Comparison of ENCODE assay signal across 8 cellular contexts in the genomic region with DNA sequence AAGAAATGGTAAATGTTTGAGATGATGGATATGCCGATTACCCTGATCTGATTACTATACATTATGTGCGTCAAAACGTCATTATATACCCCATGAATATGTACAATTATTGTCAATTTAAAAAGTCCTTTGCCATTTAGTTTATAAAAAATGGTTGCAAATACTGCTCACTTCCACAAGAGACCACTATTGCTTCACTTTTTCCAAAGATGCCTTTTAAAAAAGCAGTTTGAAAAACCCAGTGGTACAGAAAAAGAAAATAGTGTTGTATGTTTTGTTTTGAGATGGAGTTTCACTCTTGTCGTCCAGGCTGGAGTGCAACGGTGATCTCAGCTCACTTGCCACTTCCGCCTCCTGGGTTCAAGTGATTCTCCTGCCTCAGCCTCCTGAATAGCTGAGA. TPM values are rescaled to one million over a fixed set of nuclear protein-coding genes. Genes with fewer than 3 reads are reported as not detected.
A peak's percentile ranks its signal among the peaks of the same experiment; 100 is the strongest.
DNase-seq lines count a peak whose midpoint lies in the region; ATAC-seq, FAIRE-seq and TF ChIP-seq lines count a peak whose summit lies in the region.

No MANE protein-coding gene starts in this region.

- no peak overlapping the region for H2BK20ac ChIP-seq in H1 (ENCODE audit: low read length)

- no peak overlapping the region for H2BK12ac ChIP-seq in H1 (ENCODE audit: low read depth, low read length)

- H3K4me3 ChIP-seq in H1 (ENCODE audit: extremely low read depth in 1 of 4, insufficient read depth in 2 of 4, low read depth in 3 of 4, low read length in 4 of 4) = no peak overlapping the region
- no peak overlapping the region for H3K4me3 ChIP-seq in smooth muscle cell
- H3K4me3 ChIP-seq in coronary artery = no peak overlapping the region
- no peak overlapping the region for H3K4me3 ChIP-seq in gastrocnemius medialis

- H3K36me3 Mint-ChIP-seq in activated CD4-positive, alpha-beta T cell treated with anti-CD3 and anti-CD28 coated beads for 36 hours (ENCODE audit: low read depth) = no peaks in the 10 kb centered on the region
- H3K36me3 Mint-ChIP-seq in activated CD4-positive, alpha-beta T cell treated with anti-CD3 and anti-CD28 coated beads, Interleukin-2, amount 10 ng/mL, durations not matched to agents 24 days and 14 days (ENCODE audit: low read depth) = peaks cover under 1% of the 10 kb centered on the region

- no peak overlapping the region for H3K56ac ChIP-seq in H1 (replicated peaks; ENCODE audit: insufficient read length, low read depth, low read length)

- H2BK120ac ChIP-seq in H1 (replicated peaks; ENCODE audit: low read depth, low read length) = no peak overlapping the region

- H3K23ac ChIP-seq in H1 (ENCODE audit: insufficient read length) = no peak overlapping the region

- no peak overlapping the region for H3K14ac ChIP-seq in H1 (ENCODE audit: insufficient read length)

- no peak for FAIRE-seq in H1 (lab: Jason Lieb, UNC)

- no peaks in the 10 kb centered on the region for H3K27me3 Mint-ChIP-seq in activated CD4-positive, alpha-beta T cell treated with anti-CD3 and anti-CD28 coated beads for 36 hours
- H3K27me3 Mint-ChIP-seq in activated CD4-positive, alpha-beta T cell treated with anti-CD3 and anti-CD28 coated beads, Interleukin-2, amount 10 ng/mL, durations not matched to agents 24 days and 14 days = peaks cover 7% of the 10 kb centered on the region

- H3K79me2 ChIP-seq in H1 (ENCODE audit: control insufficient read depth in 1 of 2, insufficient read depth in 2 of 2, low read length in 2 of 2) (no peaks in the 10 kb centered on the region), smooth muscle cell (ENCODE audit: low read depth) (no peaks in the 10 kb centered on the region)

- no peak overlapping the region for H2BK15ac ChIP-seq in H1 (ENCODE audit: low read length)

- peak; percentile 40 for ATAC-seq in activated CD4-positive, alpha-beta T cell treated with anti-CD3 and anti-CD28 coated beads for 36 hours
- no peak for ATAC-seq in gastrocnemius medialis

- POLR2A ChIA-PET in activated CD4-positive, alpha-beta T cell treated with anti-CD3 and anti-CD28 coated beads for 36 hours (lab: Charles Lee) = no interaction called here
- POLR2A ChIA-PET in H1 (lab: Charles Lee; ENCODE audit: partially characterized antibody) = no interaction called here

- H3K9ac ChIP-seq in H1 (replicated peaks in 1 of 4; ENCODE audit: extremely low read depth in 1 of 4, low read depth in 3 of 4, low read length in 3 of 4) (no peak overlapping the region), smooth muscle cell (ENCODE audit: low read depth) (no peak overlapping the region)

- no peaks in the 10 kb centered on the region for H3K9me3 Mint-ChIP-seq in activated CD4-positive, alpha-beta T cell treated with anti-CD3 and anti-CD28 coated beads for 36 hours (ENCODE audit: low read depth)
- H3K9me3 Mint-ChIP-seq in activated CD4-positive, alpha-beta T cell treated with anti-CD3 and anti-CD28 coated beads, Interleukin-2, amount 10 ng/mL, durations not matched to agents 24 days and 14 days = no peaks in the 10 kb centered on the region

- peaks cover 3 to 5% (median 3%) of the 10 kb centered on the region in 4 experiments; a peak in 5 of 7 replicates for H3K4me1 ChIP-seq in H1 (replicated peaks in 1 of 4; ENCODE audit: control insufficient read depth in 3 of 4, insufficient read depth in 4 of 4, low read length in 3 of 4)
- peaks cover 6% of the 10 kb centered on the region for H3K4me1 ChIP-seq in smooth muscle cell (ENCODE audit: low read depth)
- no peaks in the 10 kb centered on the region for H3K4me1 ChIP-seq in gastrocnemius medialis

- CTCF ChIA-PET in activated CD4-positive, alpha-beta T cell treated with anti-CD3 and anti-CD28 coated beads for 36 hours (lab: Charles Lee) = interaction anchor here (0.7 to 1.9 kb wide), 6 partner anchors 8 to 1572 kb away, joined by 3 to 7 read pairs (median 4); no protein-coding TSS in a partner anchor
- CTCF ChIA-PET in H1 (lab: Charles Lee; ENCODE audit: partially characterized antibody) = interaction anchor here (1.0 to 1.5 kb wide), 8 partner anchors 30 to 561 kb away, joined by 3 to 7 read pairs (median 3); no protein-coding TSS in a partner anchor

- no peaks in the 10 kb centered on the region for H3K4me1 Mint-ChIP-seq in activated CD4-positive, alpha-beta T cell treated with anti-CD3 and anti-CD28 coated beads for 36 hours
- no peaks in the 10 kb centered on the region for H3K4me1 Mint-ChIP-seq in activated CD4-positive, alpha-beta T cell treated with anti-CD3 and anti-CD28 coated beads, Interleukin-2, amount 10 ng/mL, durations not matched to agents 24 days and 14 days

- no peaks in the 10 kb centered on the region for H4K20me1 ChIP-seq in H1 (replicated peaks in 1 of 2; ENCODE audit: control insufficient read depth in 1 of 2, insufficient read depth in 2 of 2, low read length in 2 of 2)
- no peaks in the 10 kb centered on the region for H4K20me1 ChIP-seq in smooth muscle cell (ENCODE audit: low read depth)

- no peak for DNase-seq in activated CD4-positive, alpha-beta T cell treated with anti-CD3 and anti-CD28 coated beads for 36 hours
- no peak for DNase-seq in activated CD4-positive, alpha-beta T cell treated with anti-CD3 and anti-CD28 coated beads, Interleukin-2, amount 10 ng/mL, durations not matched to agents 24 days and 14 days
- DNase-seq in NCI-H128 (lab: John Stamatoyannopoulos, UW; ENCODE audit: unreplicated experiment) = peak; percentile 8
- DNase-seq in H1 (ENCODE audit: low read depth in 1 of 2, low spot score in 2 of 2) = no peak
- DNase-seq in smooth muscle cell (lab: John Stamatoyannopoulos, UW; ENCODE audit: unreplicated experiment) = no peak
- DNase-seq in COLO668 (lab: John Stamatoyannopoulos, UW; ENCODE audit: unreplicated experiment) = no peak
- DNase-seq in coronary artery (ENCODE audit: low spot score) = no peak
- DNase-seq in gastrocnemius medialis = no peak

- H3K36me3 ChIP-seq in H1 (ENCODE audit: control insufficient read depth in 2 of 4, insufficient read depth in 4 of 4, low read length in 3 of 4) (no peaks in the 10 kb centered on the region), smooth muscle cell (ENCODE audit: low read depth) (no peaks in the 10 kb centered on the region), gastrocnemius medialis (no peaks in the 10 kb centered on the region)

- no peaks in the 10 kb centered on the region for H3K79me1 ChIP-seq in H1 (ENCODE audit: low read depth, low read length)

- H3K4me2 ChIP-seq in H1 (ENCODE audit: insufficient read depth in 1 of 2, low read depth in 2 of 2, low read length in 2 of 2) (no peak overlapping the region), smooth muscle cell (no peak overlapping the region)

- no peak overlapping the region for H4K8ac ChIP-seq in H1 (ENCODE audit: extremely low read depth, insufficient read depth, low read length)

- H3F3A ChIP-seq in smooth muscle cell (ENCODE audit: low read depth) = peaks cover 3% of the 10 kb centered on the region

- no peak overlapping the region for H3K4me3 Mint-ChIP-seq in activated CD4-positive, alpha-beta T cell treated with anti-CD3 and anti-CD28 coated beads for 36 hours
- no peak overlapping the region for H3K4me3 Mint-ChIP-seq in activated CD4-positive, alpha-beta T cell treated with anti-CD3 and anti-CD28 coated beads, Interleukin-2, amount 10 ng/mL, durations not matched to agents 24 days and 14 days

- H3K9me3 ChIP-seq in H1 (ENCODE audit: insufficient read depth in 2 of 2, low read depth in 1 of 2, low read length in 1 of 2) (no peaks in the 10 kb centered on the region), smooth muscle cell (replicated peaks; ENCODE audit: low read depth) (no peaks in the 10 kb centered on the region), gastrocnemius medialis (no peaks in the 10 kb centered on the region)

- TF ChIP-seq EP300 in H1 (IDR thresholded peaks at IDR 0.05; ENCODE audit: borderline replicate concordance in 1 of 2, low read depth in 2 of 2, low read length in 2 of 2) = no peak

- TF ChIP-seq POLR2A in H1 (IDR thresholded peaks at IDR 0.05; ENCODE audit: control extremely low read depth in 1 of 2, low read depth in 2 of 2, low read length in 2 of 2) (no peak), gastrocnemius medialis (IDR thresholded peaks at IDR 0.05) (no peak)

- no peak overlapping the region for H3K18ac ChIP-seq in H1 (ENCODE audit: extremely low read depth, low read length)

- no peaks in the 10 kb centered on the region for H3K23me2 ChIP-seq in H1 (ENCODE audit: low read depth, low read length)

- H3K27me3 ChIP-seq in H1 (replicated peaks in 1 of 4; ENCODE audit: control insufficient read depth in 3 of 4, extremely low read depth in 1 of 4, insufficient read depth in 3 of 4, low read length in 3 of 4) = no peaks in the 10 kb centered on the region
- H3K27me3 ChIP-seq in smooth muscle cell (ENCODE audit: low read depth) = peaks cover 7% of the 10 kb centered on the region
- peaks cover 0 to 3% (median 0%) of the 10 kb centered on the region in 3 donors for H3K27me3 ChIP-seq in gastrocnemius medialis

- peak; percentile 54 for TF ChIP-seq RAD21 in H1 (IDR thresholded peaks at IDR 0.05 in 1 of 2, conservative IDR thresholded peaks at IDR 0.05 in 1 of 2; ENCODE audit: low read depth in 2 of 2, low read length in 2 of 2)

- no peak overlapping the region for H2AK5ac ChIP-seq in H1 (ENCODE audit: low read depth, low read length)

- H3K27ac Mint-ChIP-seq in activated CD4-positive, alpha-beta T cell treated with anti-CD3 and anti-CD28 coated beads for 36 hours = no peak overlapping the region
- no peak overlapping the region for H3K27ac Mint-ChIP-seq in activated CD4-positive, alpha-beta T cell treated with anti-CD3 and anti-CD28 coated beads, Interleukin-2, amount 10 ng/mL, durations not matched to agents 24 days and 14 days

- H4K5ac ChIP-seq in H1 (ENCODE audit: insufficient read length, low read depth, low read length) = no peak overlapping the region

- no peak overlapping the region for H3K27ac ChIP-seq in H1 (ENCODE audit: low read depth, low read length)
- no peak overlapping the region for H3K27ac ChIP-seq in smooth muscle cell (ENCODE audit: low read depth)
- H3K27ac ChIP-seq in coronary artery = no peak overlapping the region
- no peak overlapping the region for H3K27ac ChIP-seq in gastrocnemius medialis

- intact Hi-C loops in activated CD4-positive, alpha-beta T cell treated with anti-CD3 and anti-CD28 coated beads for 36 hours (cut with DNase I, micrococcal nuclease) = loop anchor here (5.0 kb wide), 2 partner anchors 71 to 201 kb away; no protein-coding TSS in a partner anchor
- intact Hi-C loops in activated CD4-positive, alpha-beta T cell treated with anti-CD3 and anti-CD28 coated beads, Interleukin-2, amount 10 ng/mL, durations not matched to agents 24 days and 14 days (cut with micrococcal nuclease) = no loop called here
- intact Hi-C loops in gastrocnemius medialis (cut with DNase I; ENCODE audit: low total_unique reads) = no loop called here

- no peak overlapping the region for H2AFZ ChIP-seq in H1 (ENCODE audit: low read length)
- H2AFZ ChIP-seq in smooth muscle cell (ENCODE audit: low read depth) = no peak overlapping the region

- WGBS in H1 (ENCODE audit: extremely low coverage in 1 of 2, insufficient coverage in 1 of 2, insufficient read length in 1 of 2, insufficient replicate concordance in 2 of 2, low coverage in 1 of 2, low lambda C conversion rate in 2 of 2, missing lambda C conversion rate in 1 of 2), 2 experiments = 84% methylated on average over 6 of the region's 6 CpGs; no CpG with 5 or more reads in 1 of the 2 experiments
- 64% methylated on average over 6 of the region's 6 CpGs for WGBS in smooth muscle cell (ENCODE audit: low lambda C conversion rate)

- TF ChIP-seq CTCF in H1 (IDR thresholded peaks at IDR 0.05; ENCODE audit: control extremely low read depth in 1 of 3, insufficient read depth in 1 of 3, low read depth in 1 of 3, low read length in 3 of 3) (peak in 2 of 3 experiments; percentile 19 to 41; a peak in 2 of 4 replicates), smooth muscle cell (IDR thresholded peaks at IDR 0.05; ENCODE audit: borderline replicate concordance, insufficient read depth, poor library complexity, severe bottlenecking) (peak; percentile 63), coronary artery (IDR thresholded peaks at IDR 0.05) (no peak), gastrocnemius medialis (IDR thresholded peaks at IDR 0.05 in 4 of 5, conservative IDR thresholded peaks at IDR 0.05 in 1 of 5) (peak in 1 of 5 experiments; percentile 16)

- no peak overlapping the region for H3K4ac ChIP-seq in H1 (replicated peaks; ENCODE audit: insufficient read length, low read depth, low read length)

- H2BK5ac ChIP-seq in H1 (ENCODE audit: low read depth, low read length) = no peak overlapping the region

- no peak overlapping the region for H4K91ac ChIP-seq in H1 (replicated peaks; ENCODE audit: insufficient read length, low read length)

- in situ Hi-C loops in gastrocnemius medialis (cut with MboI; ENCODE audit: low sequenced_read_pairs in 4 of 4) = no loop called here

RNA-seq across cellular contexts. Expression of gene EDEM1, which starts 39.3 kb away (rescaled TPM):
- total RNA-seq in activated CD4-positive, alpha-beta T cell treated with anti-CD3 and anti-CD28 coated beads for 36 hours = 100 to 1,000 TPM; 105 to 175 TPM
- total RNA-seq in activated CD4-positive, alpha-beta T cell treated with anti-CD3 and anti-CD28 coated beads, Interleukin-2, amount 10 ng/mL, durations not matched to agents 24 days and 14 days = 167 and 168 TPM in 2 replicates
- 14.1 and 16.4 TPM in 2 replicates for total RNA-seq in H1 (2021; fragmentation: NEBNext Ultra II Directional; extraction: Animal tissue kit (Norgen Biotek cat#: 25700))
- polyA plus RNA-seq in H1 (2011; rRNA removed) (4.7 and 4.8 TPM in 2 replicates), smooth muscle cell (23.1 and 29.0 TPM in 2 replicates)
- polyA plus RNA-seq in H1 (2011; cell fraction: cytosol; rRNA removed) = 7.2 TPM
- 9.5 TPM for polyA plus RNA-seq in H1 (2011; cell fraction: nucleus; rRNA removed)
- polyA plus RNA-seq in H1 (2012, experiment 1 of 2) = 5.8 to 9.3 TPM (median 7.1 TPM) in 4 replicates
- 1.0 TPM for polyA plus RNA-seq in H1 (2012, experiment 2 of 2)
- polyA plus RNA-seq in H1 (2013, experiment 1 of 2) = 7.5 TPM
- 7.5 TPM for polyA plus RNA-seq in H1 (2013, experiment 2 of 2)
- 13.2 and 21.5 TPM in 2 replicates for polyA minus RNA-seq in H1 (2011; rRNA and poly(A)+ RNA removed)
- 8.7 TPM for polyA minus RNA-seq in H1 (2011; cell fraction: cytosol; rRNA and poly(A)+ RNA removed)
- polyA minus RNA-seq in H1 (2011; cell fraction: nucleus; rRNA and poly(A)+ RNA removed) = 23.2 TPM
- total RNA-seq in smooth muscle cell (43.6 and 45.0 TPM in 2 replicates), gastrocnemius medialis (10 to 100 TPM in 3 of 4 donors, 1 to 10 TPM in 1; 7.8 to 12.3 (median 11.4) TPM)

Comparison
In these comparisons a context has a peak if more than half of its experiments do, and no peak if none do; other contexts are left out.
1. intact Hi-C loops: an anchor here in activated CD4-positive, alpha-beta T cell treated with anti-CD3 and anti-CD28 coated beads for 36 hours (5.0 kb wide); none called in activated CD4-positive, alpha-beta T cell treated with anti-CD3 and anti-CD28 coated beads, Interleukin-2, amount 10 ng/mL, durations not matched to agents 24 days and 14 days and gastrocnemius medialis.